ENCODE assay signal across 1 cellular context in the genomic region with DNA sequence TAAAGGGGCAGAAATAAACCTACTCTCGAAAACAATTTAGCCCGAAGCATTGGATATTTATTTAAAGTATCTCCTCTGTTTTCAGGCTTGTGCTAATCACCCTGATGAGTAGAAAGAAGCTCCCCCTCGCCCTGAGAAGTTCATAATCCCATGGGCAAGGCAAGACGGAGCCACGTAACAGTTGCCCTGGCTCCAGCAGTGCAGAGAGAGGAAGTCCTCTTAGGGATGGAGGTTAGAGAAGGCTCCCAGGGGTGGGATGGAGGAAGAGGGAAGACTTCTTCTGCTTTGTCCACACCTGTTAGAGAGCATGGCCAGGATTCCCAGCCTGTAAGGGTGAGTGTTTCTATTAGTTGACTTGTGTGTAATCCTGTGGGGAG.
TF ChIP-seq lines count a peak whose summit lies in the region.

No MANE protein-coding gene starts in this region.

TF ChIP-seq in GM12878, 131 proteins besides CTCF, POLR2A, EP300 and RAD21:
- TF ChIP-seq, protein P1, sequence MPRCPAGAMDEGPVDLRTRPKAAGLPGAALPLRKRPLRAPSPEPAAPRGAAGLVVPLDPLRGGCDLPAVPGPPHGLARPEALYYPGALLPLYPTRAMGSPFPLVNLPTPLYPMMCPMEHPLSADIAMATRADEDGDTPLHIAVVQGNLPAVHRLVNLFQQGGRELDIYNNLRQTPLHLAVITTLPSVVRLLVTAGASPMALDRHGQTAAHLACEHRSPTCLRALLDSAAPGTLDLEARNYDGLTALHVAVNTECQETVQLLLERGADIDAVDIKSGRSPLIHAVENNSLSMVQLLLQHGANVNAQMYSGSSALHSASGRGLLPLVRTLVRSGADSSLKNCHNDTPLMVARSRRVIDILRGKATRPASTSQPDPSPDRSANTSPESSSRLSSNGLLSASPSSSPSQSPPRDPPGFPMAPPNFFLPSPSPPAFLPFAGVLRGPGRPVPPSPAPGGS (IDR thresholded peaks at IDR 0.05; ENCODE audit: borderline replicate concordance, insufficient read depth, low read depth, low read length, poor library complexity, severe bottlenecking): peak; percentile 1
- TF ChIP-seq, protein P2, sequence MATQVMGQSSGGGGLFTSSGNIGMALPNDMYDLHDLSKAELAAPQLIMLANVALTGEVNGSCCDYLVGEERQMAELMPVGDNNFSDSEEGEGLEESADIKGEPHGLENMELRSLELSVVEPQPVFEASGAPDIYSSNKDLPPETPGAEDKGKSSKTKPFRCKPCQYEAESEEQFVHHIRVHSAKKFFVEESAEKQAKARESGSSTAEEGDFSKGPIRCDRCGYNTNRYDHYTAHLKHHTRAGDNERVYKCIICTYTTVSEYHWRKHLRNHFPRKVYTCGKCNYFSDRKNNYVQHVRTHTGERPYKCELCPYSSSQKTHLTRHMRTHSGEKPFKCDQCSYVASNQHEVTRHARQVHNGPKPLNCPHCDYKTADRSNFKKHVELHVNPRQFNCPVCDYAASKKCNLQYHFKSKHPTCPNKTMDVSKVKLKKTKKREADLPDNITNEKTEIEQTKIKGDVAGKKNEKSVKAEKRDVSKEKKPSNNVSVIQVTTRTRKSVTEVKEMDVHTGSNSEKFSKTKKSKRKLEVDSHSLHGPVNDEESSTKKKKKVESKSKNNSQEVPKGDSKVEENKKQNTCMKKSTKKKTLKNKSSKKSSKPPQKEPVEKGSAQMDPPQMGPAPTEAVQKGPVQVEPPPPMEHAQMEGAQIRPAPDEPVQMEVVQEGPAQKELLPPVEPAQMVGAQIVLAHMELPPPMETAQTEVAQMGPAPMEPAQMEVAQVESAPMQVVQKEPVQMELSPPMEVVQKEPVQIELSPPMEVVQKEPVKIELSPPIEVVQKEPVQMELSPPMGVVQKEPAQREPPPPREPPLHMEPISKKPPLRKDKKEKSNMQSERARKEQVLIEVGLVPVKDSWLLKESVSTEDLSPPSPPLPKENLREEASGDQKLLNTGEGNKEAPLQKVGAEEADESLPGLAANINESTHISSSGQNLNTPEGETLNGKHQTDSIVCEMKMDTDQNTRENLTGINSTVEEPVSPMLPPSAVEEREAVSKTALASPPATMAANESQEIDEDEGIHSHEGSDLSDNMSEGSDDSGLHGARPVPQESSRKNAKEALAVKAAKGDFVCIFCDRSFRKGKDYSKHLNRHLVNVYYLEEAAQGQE (IDR thresholded peaks at IDR 0.05; ENCODE audit: low read depth, low read length): no peak
- peak; percentile 26; the same call in 1 of the 2 replicates for TF ChIP-seq SPI1 (IDR thresholded peaks at IDR 0.05; ENCODE audit: borderline replicate concordance, insufficient read depth, low read depth, low read length)
- no peak for TF ChIP-seq SRF (IDR thresholded peaks at IDR 0.05; ENCODE audit: low read depth in 2 of 2, low read length in 2 of 2)
- no peak for TF ChIP-seq STAT3 (IDR thresholded peaks at IDR 0.05; ENCODE audit: low read depth, low read length)
- TF ChIP-seq, protein P3, sequence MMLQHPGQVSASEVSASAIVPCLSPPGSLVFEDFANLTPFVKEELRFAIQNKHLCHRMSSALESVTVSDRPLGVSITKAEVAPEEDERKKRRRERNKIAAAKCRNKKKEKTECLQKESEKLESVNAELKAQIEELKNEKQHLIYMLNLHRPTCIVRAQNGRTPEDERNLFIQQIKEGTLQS (IDR thresholded peaks at IDR 0.05; ENCODE audit: borderline replicate concordance, extremely low read depth, low read depth, low read length): no peak
- TF ChIP-seq, protein P4, sequence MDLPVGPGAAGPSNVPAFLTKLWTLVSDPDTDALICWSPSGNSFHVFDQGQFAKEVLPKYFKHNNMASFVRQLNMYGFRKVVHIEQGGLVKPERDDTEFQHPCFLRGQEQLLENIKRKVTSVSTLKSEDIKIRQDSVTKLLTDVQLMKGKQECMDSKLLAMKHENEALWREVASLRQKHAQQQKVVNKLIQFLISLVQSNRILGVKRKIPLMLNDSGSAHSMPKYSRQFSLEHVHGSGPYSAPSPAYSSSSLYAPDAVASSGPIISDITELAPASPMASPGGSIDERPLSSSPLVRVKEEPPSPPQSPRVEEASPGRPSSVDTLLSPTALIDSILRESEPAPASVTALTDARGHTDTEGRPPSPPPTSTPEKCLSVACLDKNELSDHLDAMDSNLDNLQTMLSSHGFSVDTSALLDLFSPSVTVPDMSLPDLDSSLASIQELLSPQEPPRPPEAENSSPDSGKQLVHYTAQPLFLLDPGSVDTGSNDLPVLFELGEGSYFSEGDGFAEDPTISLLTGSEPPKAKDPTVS (IDR thresholded peaks at IDR 0.05; ENCODE audit: low read depth, low read length): no peak
